In genomic region chr1:20528221-20528620, GRCh38 we compare ENCODE assay signal across 26 cellular contexts. TPM values are rescaled to one million over a fixed set of nuclear protein-coding genes. Genes with fewer than 3 reads are reported as not detected.
"Had no signal": no experiment of that assay in that cellular context is flagged by ENCODE, and none has a peak within 500 bp of the region (broad histone marks: within the 10 kb centered on the region; RNA-seq: fewer than 3 reads in every experiment).

No MANE protein-coding gene starts in this region.

- H3K27ac ChIP-seq: coronary artery, dorsolateral prefrontal cortex, epithelial cell of prostate, esophagus squamous epithelium, gastrocnemius medialis, heart right ventricle, left lung, lower lobe of right lung had no signal

- H3K4me3 Mint-ChIP-seq: mesothelial cell of epicardium; naive B cell; naive thymus-derived CD8-positive, alpha-beta T cell had no signal

- H3K27ac Mint-ChIP-seq: mesothelial cell of epicardium; naive B cell; naive thymus-derived CD8-positive, alpha-beta T cell had no signal

- H3K4me1 Mint-ChIP-seq: naive B cell; naive thymus-derived CD8-positive, alpha-beta T cell had no signal

- H3K4me1 ChIP-seq: esophagus squamous epithelium, gastrocnemius medialis, heart right ventricle, left lung, lower lobe of right lung had no signal

- H3K9me3 ChIP-seq: esophagus squamous epithelium, gastrocnemius medialis, heart right ventricle, left lung, lower lobe of right lung, mucosa of descending colon had no signal

- H3K9me3 Mint-ChIP-seq: mesothelial cell of epicardium; naive thymus-derived CD8-positive, alpha-beta T cell had no signal

- H3K36me3 ChIP-seq: esophagus squamous epithelium, gastrocnemius medialis, heart right ventricle, left lung, lower lobe of right lung had no signal

- DNase-seq: dermis blood vessel endothelial cell; dorsolateral prefrontal cortex; effector CD4-positive, alpha-beta T cell; effector memory CD4-positive, alpha-beta T cell; erythroblast; esophagus squamous epithelium; foreskin fibroblast; foreskin melanocyte; gastrocnemius medialis; glutamatergic neuron; head of caudate nucleus; heart right ventricle; hippocampal formation; left cardiac atrium; left lung; left ventricle myocardium superior; lower lobe of right lung; mesenchymal stem cell; mucosa of descending colon; naive B cell; naive thymus-derived CD8-positive, alpha-beta T cell had no signal

- H3K36me3 Mint-ChIP-seq: mesothelial cell of epicardium; naive B cell; naive thymus-derived CD8-positive, alpha-beta T cell had no signal

- H3K4me3 ChIP-seq: coronary artery, dorsolateral prefrontal cortex, esophagus squamous epithelium, gastrocnemius medialis, heart right ventricle, left lung, lower lobe of right lung, mucosa of descending colon had no signal

RNA-seq across cellular contexts. Expression of gene FAM43B, which starts 24.2 kb away (rescaled TPM):
- total RNA-seq: dermis blood vessel endothelial cell; lung microvascular endothelial cell; naive thymus-derived CD8-positive, alpha-beta T cell had no signal
- polyA plus RNA-seq: keratinocyte; naive thymus-derived CD8-positive, alpha-beta T cell had no signal
